12 cellular contexts compared by ENCODE assay signal in genomic region chr7:36958094-36958718, GRCh38.
"Had no signal": no experiment of that assay in that cellular context is flagged by ENCODE, and none has a peak within 500 bp of the region (broad histone marks: within the 10 kb centered on the region; RNA-seq: fewer than 3 reads in every experiment).

No MANE protein-coding gene starts in this region.

- H3K9me3 ChIP-seq: ascending aorta, esophagus squamous epithelium, testis had no signal

- H3K36me3 ChIP-seq: ascending aorta, cardiac muscle cell, esophagus squamous epithelium had no signal

- H3K27ac ChIP-seq: ascending aorta, cardiac muscle cell, esophagus squamous epithelium, testis had no signal

- H3K4me3 ChIP-seq: ascending aorta, cardiac muscle cell, esophagus squamous epithelium, testis had no signal

- H3K27me3 ChIP-seq: ascending aorta, cardiac muscle cell, esophagus squamous epithelium, testis had no signal

- ATAC-seq: left lobe of liver; stimulated activated naive CD8-positive, alpha-beta T cell treated with anti-CD3 and anti-CD28 coated beads, Interleukin-15, amount 100 ng/mL, for 72 hours had no signal

- DNase-seq: activated CD4-positive, alpha-beta memory T cell treated with anti-CD3 and anti-CD28 coated beads for 36 hours; activated CD4-positive, alpha-beta T cell treated with anti-CD3 and anti-CD28 coated beads for 1 hour; esophagus squamous epithelium; foreskin fibroblast; glutamatergic neuron; mammary epithelial cell; stimulated activated CD4-positive, alpha-beta T cell treated with anti-CD3 and anti-CD28 coated beads, Interleukin-4, amount 100 ng/mL, for 24 hours; stimulated activated naive CD8-positive, alpha-beta T cell treated with anti-CD3 and anti-CD28 coated beads, Interleukin-15, amount 100 ng/mL, for 72 hours; testis had no signal

- H3K4me1 ChIP-seq: ascending aorta, esophagus squamous epithelium, testis had no signal
